Comparison of ENCODE assay signal across 8 cellular contexts in the genomic region with DNA sequence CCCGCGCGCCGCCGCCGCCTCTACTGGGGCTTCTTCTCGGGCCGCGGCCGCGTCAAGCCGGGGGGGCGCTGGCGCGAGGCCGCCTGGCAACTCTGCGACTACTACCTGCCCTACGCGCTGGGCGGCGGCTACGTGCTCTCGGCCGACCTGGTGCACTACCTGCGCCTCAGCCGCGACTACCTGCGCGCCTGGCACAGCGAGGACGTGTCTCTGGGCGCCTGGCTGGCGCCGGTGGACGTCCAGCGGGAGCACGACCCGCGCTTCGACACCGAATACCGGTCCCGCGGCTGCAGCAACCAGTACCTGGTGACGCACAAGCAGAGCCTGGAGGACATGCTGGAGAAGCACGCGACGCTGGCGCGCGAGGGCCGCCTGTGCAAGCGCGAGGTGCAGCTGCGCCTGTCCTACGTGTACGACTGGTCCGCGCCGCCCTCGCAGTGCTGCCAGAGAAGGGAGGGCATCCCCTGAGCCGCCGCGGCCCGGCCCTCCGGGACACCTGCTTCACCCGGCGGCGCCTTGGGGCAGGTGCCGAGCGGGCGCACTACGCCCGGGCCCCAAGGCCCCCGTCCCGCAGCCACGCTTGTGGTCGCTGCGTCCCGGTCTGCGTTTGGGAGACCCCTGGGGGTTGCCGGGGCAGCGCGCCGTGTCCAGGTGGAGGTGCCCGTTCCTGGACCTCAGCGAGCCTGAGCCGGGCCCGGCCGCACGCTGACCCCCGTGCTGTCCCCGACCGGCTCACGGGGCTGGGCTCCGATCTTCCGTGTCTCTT. TPM values are rescaled to one million over a fixed set of nuclear protein-coding genes. Genes with fewer than 3 reads are reported as not detected.
DNase-seq lines count a peak whose midpoint lies in the region; ATAC-seq, FAIRE-seq and TF ChIP-seq lines count a peak whose summit lies in the region.

No MANE protein-coding gene starts in this region.

- H3K4me2 ChIP-seq in H9 (ENCODE audit: insufficient read depth, insufficient read length, low read length) = no peak overlapping the region
- H3K4me2 ChIP-seq in SU-DHL-6 (ENCODE audit: low read depth, low read length, poor library complexity, severe bottlenecking) = peak overlapping the region; percentile 35
- peak overlapping the region; percentile 63 for H3K4me2 ChIP-seq in hepatocyte
- peak overlapping the region; percentile 54 for H3K4me2 ChIP-seq in smooth muscle cell

- peak overlapping the region; percentile 51 to 70 for H3K4me3 Mint-ChIP-seq in H9

- no peak overlapping the region for H3K9ac ChIP-seq in H9 (ENCODE audit: extremely low read depth, insufficient read length, low read length)
- H3K9ac ChIP-seq in SU-DHL-6 (ENCODE audit: low read length) = no peak overlapping the region
- H3K9ac ChIP-seq in smooth muscle cell (ENCODE audit: low read depth) = no peak overlapping the region
- no peak overlapping the region for H3K9ac ChIP-seq in kidney (ENCODE audit: low read length in 2 of 2)

- H3K4me3 ChIP-seq in SU-DHL-6 (ENCODE audit: insufficient read depth, low read length, poor library complexity, severe bottlenecking) (no peak overlapping the region), hepatocyte (no peak overlapping the region), smooth muscle cell (no peak overlapping the region), kidney (ENCODE audit: low read length in 2 of 2) (peak overlapping the region in 1 of 2 donors; percentile 25)

- H3K27ac ChIP-seq in H9 (ENCODE audit: insufficient read length, low read depth, low read length) (no peak overlapping the region), SU-DHL-6 (ENCODE audit: low read depth, low read length) (no peak overlapping the region), hepatocyte (no peak overlapping the region), smooth muscle cell (ENCODE audit: low read depth) (no peak overlapping the region), kidney (ENCODE audit: low read depth in 2 of 2, low read length in 2 of 2) (no peak overlapping the region)

- H2BK12ac ChIP-seq in H9 (ENCODE audit: insufficient read length, low read depth, low read length) = no peak overlapping the region

- no peak overlapping the region for H4K5ac ChIP-seq in H9 (ENCODE audit: insufficient read length, low read depth, low read length)

- TF ChIP-seq CTCF in H9 (conservative IDR thresholded peaks at IDR 0.05) (no peak), SU-DHL-6 (IDR thresholded peaks at IDR 0.05; ENCODE audit: insufficient read depth, low read length, poor library complexity, severe bottlenecking) (no peak), hepatocyte (IDR thresholded peaks at IDR 0.05; ENCODE audit: poor library complexity) (no peak), smooth muscle cell (IDR thresholded peaks at IDR 0.05; ENCODE audit: borderline replicate concordance, insufficient read depth, poor library complexity, severe bottlenecking) (no peak), kidney (IDR thresholded peaks at IDR 0.05; ENCODE audit: borderline replicate concordance, extremely low read depth, insufficient read depth) (no peak)

- no peak overlapping the region for H3K27ac Mint-ChIP-seq in H9

- H2AFZ ChIP-seq in H9 (ENCODE audit: low read length) = no peak overlapping the region
- no peak overlapping the region for H2AFZ ChIP-seq in SU-DHL-6 (ENCODE audit: low read depth, low read length, severe bottlenecking)
- no peak overlapping the region for H2AFZ ChIP-seq in hepatocyte
- no peak overlapping the region for H2AFZ ChIP-seq in smooth muscle cell (ENCODE audit: low read depth)

- no peak overlapping the region for H2BK120ac ChIP-seq in H9 (ENCODE audit: low read depth, low read length, poor library complexity, severe bottlenecking)

- H3K9me3 Mint-ChIP-seq in H9 = peaks cover 0 to 4% of the 10 kb centered on the region in 2 experiments; a peak in 1 of 5 replicates

- no peak for DNase-seq in H9
- DNase-seq in hepatocyte (ENCODE audit: low spot score) = no peak
- DNase-seq in smooth muscle cell (lab: John Stamatoyannopoulos, UW; ENCODE audit: unreplicated experiment) = no peak
- no peak for DNase-seq in DMS79 treated with DMSO at 0.1 percent for 48 hours (lab: John Stamatoyannopoulos, UW)
- no peak for DNase-seq in kidney
- DNase-seq in ACHN = no peak

- intact Hi-C loops in kidney (cut with DNase I) = loop anchor here (10.0 kb wide), 1 partner anchor 108 kb away; no protein-coding TSS in a partner anchor

- no peak overlapping the region for H3T11ph ChIP-seq in H9 (ENCODE audit: low read length)

- H3F3A ChIP-seq in SU-DHL-6 (ENCODE audit: insufficient read depth) = no peaks in the 10 kb centered on the region
- H3F3A ChIP-seq in smooth muscle cell (ENCODE audit: low read depth) = no peaks in the 10 kb centered on the region

- H3K56ac ChIP-seq in H9 (ENCODE audit: insufficient read length, low read depth, low read length) = no peak overlapping the region

- in situ Hi-C loops in ACHN (cut with HindIII; ENCODE audit: low pct_ligation_motif_present, low pct_unique_long_range_greater_than_20kb, low sequenced_read_pairs) = no loop called here

- WGBS in H9 (ENCODE audit: extremely low coverage, insufficient read length, low lambda C conversion rate) = no CpG with 5 or more reads among the region's 97 CpGs
- over 99% methylated on average over 70 of the region's 97 CpGs for WGBS in hepatocyte (ENCODE audit: low lambda C conversion rate, missing lambda C conversion rate)
- WGBS in smooth muscle cell (ENCODE audit: low lambda C conversion rate) = 96% methylated on average over 93 of the region's 97 CpGs

- no peak overlapping the region for H3K14ac ChIP-seq in H9 (ENCODE audit: insufficient read depth, low read length)

- H2BK20ac ChIP-seq in H9 (ENCODE audit: low read depth, low read length, poor library complexity, severe bottlenecking) = no peak overlapping the region

- H4K8ac ChIP-seq in H9 (replicated peaks; ENCODE audit: insufficient read length, low read depth, low read length) = no peak overlapping the region

- H3K27me3 Mint-ChIP-seq in H9 (ENCODE audit: low read depth) = no peaks in the 10 kb centered on the region

- no peak overlapping the region for H4K91ac ChIP-seq in H9 (ENCODE audit: insufficient read length, low read depth, low read length)

- H3K36me3 Mint-ChIP-seq in H9 (ENCODE audit: insufficient read depth in 1 of 3, low read depth in 3 of 3) = peaks cover 17 to 34% (median 33%) of the 10 kb centered on the region in 3 experiments

- H3K18ac ChIP-seq in H9 (ENCODE audit: insufficient read length, low read depth, low read length) = no peak overlapping the region

- H3K79me1 ChIP-seq in H9 (ENCODE audit: insufficient read depth, low read depth, low read length, poor library complexity, severe bottlenecking) = peaks cover 2% of the 10 kb centered on the region

- no peaks in the 10 kb centered on the region for H3K9me2 ChIP-seq in SU-DHL-6 (replicated peaks; ENCODE audit: insufficient read depth, low read length)
- no peaks in the 10 kb centered on the region for H3K9me2 ChIP-seq in hepatocyte (replicated peaks; ENCODE audit: insufficient read depth)

- no peak overlapping the region for H3K4ac ChIP-seq in H9 (ENCODE audit: low read depth, low read length)

- H3K23ac ChIP-seq in H9 (ENCODE audit: insufficient read length, low read depth, low read length) = no peak overlapping the region

- peaks cover 15 to 25% of the 10 kb centered on the region in 2 experiments for H3K4me1 Mint-ChIP-seq in H9

- no peak for FAIRE-seq in kidney (lab: Jason Lieb, UNC)

- H2BK5ac ChIP-seq in H9 (ENCODE audit: insufficient read length, low read length) = no peak overlapping the region

- no peaks in the 10 kb centered on the region for H3K27me3 ChIP-seq in H9 (ENCODE audit: insufficient read depth, low read length)
- no peaks in the 10 kb centered on the region for H3K27me3 ChIP-seq in SU-DHL-6 (ENCODE audit: low read length)
- H3K27me3 ChIP-seq in hepatocyte = no peaks in the 10 kb centered on the region
- no peaks in the 10 kb centered on the region for H3K27me3 ChIP-seq in smooth muscle cell (ENCODE audit: low read depth)

- H3K23me2 ChIP-seq in H9 (ENCODE audit: insufficient read length, low read depth, low read length, poor library complexity, severe bottlenecking) = peaks cover 6% of the 10 kb centered on the region

- H3K36me3 ChIP-seq in SU-DHL-6 (ENCODE audit: low read length) = no peaks in the 10 kb centered on the region
- no peaks in the 10 kb centered on the region for H3K36me3 ChIP-seq in hepatocyte (replicated peaks; ENCODE audit: insufficient read depth, low read depth)
- H3K36me3 ChIP-seq in smooth muscle cell (ENCODE audit: low read depth) = no peaks in the 10 kb centered on the region
- H3K36me3 ChIP-seq in kidney (ENCODE audit: control insufficient read depth in 1 of 2, insufficient read depth in 2 of 2, low read length in 2 of 2) = peaks cover 0 to 6% of the 10 kb centered on the region in 2 donors

- no peak for ATAC-seq in GM18858 (IDR thresholded peaks at IDR 0.05; ENCODE audit: unreplicated experiment)

- no peaks in the 10 kb centered on the region for H3K4me1 ChIP-seq in H9 (ENCODE audit: insufficient read depth, low read length)
- H3K4me1 ChIP-seq in hepatocyte (ENCODE audit: insufficient read depth) = peaks cover 36% of the 10 kb centered on the region
- H3K4me1 ChIP-seq in smooth muscle cell (ENCODE audit: low read depth) = peaks cover 7% of the 10 kb centered on the region
- H3K4me1 ChIP-seq in kidney (ENCODE audit: control insufficient read depth in 1 of 2, insufficient read depth in 1 of 2, low read depth in 1 of 2, low read length in 2 of 2) = peaks cover 12 to 25% of the 10 kb centered on the region in 2 donors

- H4K20me1 ChIP-seq in H9 (ENCODE audit: control insufficient read depth, insufficient read depth, insufficient read length) (no peaks in the 10 kb centered on the region), SU-DHL-6 (ENCODE audit: low read depth, low read length) (no peaks in the 10 kb centered on the region), hepatocyte (ENCODE audit: insufficient read depth, poor library complexity, severe bottlenecking) (peaks cover 13% of the 10 kb centered on the region), smooth muscle cell (ENCODE audit: low read depth) (peaks cover 26% of the 10 kb centered on the region)

- peaks cover 2% of the 10 kb centered on the region; the same call in 1 of the 2 replicates for H3K79me2 ChIP-seq in H9 (ENCODE audit: insufficient read depth, low read length)
- peaks cover 33% of the 10 kb centered on the region for H3K79me2 ChIP-seq in SU-DHL-6 (ENCODE audit: insufficient read depth, low read length)
- peaks cover 53% of the 10 kb centered on the region for H3K79me2 ChIP-seq in hepatocyte
- peaks cover 44% of the 10 kb centered on the region for H3K79me2 ChIP-seq in smooth muscle cell (ENCODE audit: low read depth)

- H3K9me3 ChIP-seq in H9 (ENCODE audit: control insufficient read depth, low read depth, low read length) = no peaks in the 10 kb centered on the region
- H3K9me3 ChIP-seq in SU-DHL-6 (ENCODE audit: insufficient read depth, low read length) = no peaks in the 10 kb centered on the region
- no peaks in the 10 kb centered on the region for H3K9me3 ChIP-seq in hepatocyte (ENCODE audit: low read depth)
- H3K9me3 ChIP-seq in smooth muscle cell (replicated peaks; ENCODE audit: low read depth) = no peaks in the 10 kb centered on the region
- H3K9me3 ChIP-seq in kidney (ENCODE audit: control insufficient read depth in 1 of 2, low read length in 2 of 2) = no peaks in the 10 kb centered on the region

- no peak overlapping the region for H2BK15ac ChIP-seq in H9 (ENCODE audit: low read depth, low read length)

- no peak overlapping the region for H2AK5ac ChIP-seq in H9 (ENCODE audit: insufficient read length, low read length)

RNA-seq across cellular contexts. Expression of a gene that starts 0.9 kb away (rescaled TPM):
- 27.0 and 27.1 TPM in 2 replicates for total RNA-seq in H9 (2021)
- total RNA-seq in hepatocyte = 28.8 and 28.9 TPM in 2 replicates
- 36.3 and 36.9 TPM in 2 replicates for polyA plus RNA-seq in hepatocyte
- 12.9 and 15.0 TPM in 2 replicates for total RNA-seq in smooth muscle cell
- 33.2 and 39.3 TPM in 2 replicates for polyA plus RNA-seq in smooth muscle cell
- 20.3 TPM for total RNA-seq in kidney
- polyA plus RNA-seq in kidney (ENCODE audit: insufficient read depth, low read depth, low replicate concordance) = 13.7 TPM

RNA-seq across cellular contexts. Expression of a gene that starts 1.2 kb away (rescaled TPM):
- total RNA-seq in H9 (2021) (82.0 and 84.7 TPM in 2 replicates), hepatocyte (110 and 156 TPM in 2 replicates), smooth muscle cell (75.0 and 94.9 TPM in 2 replicates), kidney (160 TPM)
- polyA plus RNA-seq in hepatocyte (296 and 311 TPM in 2 replicates), smooth muscle cell (263 TPM in 2 replicates), kidney (ENCODE audit: insufficient read depth, low read depth, low replicate concordance) (143 TPM)

RNA-seq across cellular contexts. Expression of a gene that starts 13.5 kb away (rescaled TPM):
- total RNA-seq in H9 (2021) (4.4 and 4.7 TPM in 2 replicates), hepatocyte (3.8 and 4.1 TPM in 2 replicates), smooth muscle cell (1.8 and 1.9 TPM in 2 replicates), kidney (3.1 TPM)
- polyA plus RNA-seq in hepatocyte (5.2 and 6.6 TPM in 2 replicates), smooth muscle cell (5.4 and 12.3 TPM in 2 replicates), kidney (ENCODE audit: insufficient read depth, low read depth, low replicate concordance) (9.9 TPM)

RNA-seq across cellular contexts. Expression of a gene that starts 19.0 kb away (rescaled TPM):
- total RNA-seq in H9 (2021) = 0.24 and 0.33 TPM in 2 replicates
- 0.28 TPM in 1 of 2 replicates, not detected in the other for total RNA-seq in hepatocyte
- 0.34 TPM in 1 of 2 replicates, not detected in the other for polyA plus RNA-seq in hepatocyte
- total RNA-seq in smooth muscle cell = 0.54 TPM in 1 of 2 replicates, not detected in the other
- polyA plus RNA-seq in smooth muscle cell = 0.79 TPM in 1 of 2 replicates, not detected in the other
- total RNA-seq in kidney = 5.1 TPM
- 3.3 TPM for polyA plus RNA-seq in kidney (ENCODE audit: insufficient read depth, low read depth, low replicate concordance)

RNA-seq across cellular contexts. Expression of a gene that starts 26.6 kb away (rescaled TPM):
- total RNA-seq in H9 (2021) (1.9 and 2.0 TPM in 2 replicates), hepatocyte (not detected in 2 replicates), smooth muscle cell (1.9 and 4.8 TPM in 2 replicates), kidney (8.1 TPM)
- polyA plus RNA-seq in hepatocyte (0.86 and 1.3 TPM in 2 replicates), smooth muscle cell (12.2 and 15.8 TPM in 2 replicates), kidney (ENCODE audit: insufficient read depth, low read depth, low replicate concordance) (not detected)
